Comparison of ENCODE assay signal across 1 cellular context in genomic region chr20:2692036-2692885, GRCh38.
A peak's percentile ranks its signal among the peaks of the same experiment; 100 is the strongest.
TF ChIP-seq lines count a peak whose summit lies in the region.

Gene EBF4 (plus strand): TSS chr20:2692780. CDS start chr20:2693646, 866 bp downstream.

TF ChIP-seq in HepG2, 621 proteins besides CTCF, POLR2A, EP300 and RAD21 (continued from another document and continues in another):
- TF ChIP-seq ZNF879 (CRISPR knock-in tag; IDR thresholded peaks at IDR 0.05) (0 out of 2 replicates have a peak, but pooled peaks have one; percentile 22), DR1 (CRISPR knock-in tag; IDR thresholded peaks at IDR 0.05) (no peak), GATAD1 (CRISPR knock-in tag; IDR thresholded peaks at IDR 0.05) (0 out of 2 replicates have a peak, but pooled peaks have one; percentile 44), HOXA9 (CRISPR knock-in tag; IDR thresholded peaks at IDR 0.05; ENCODE audit: borderline replicate concordance) (no peak; the same call in 1 of the 2 replicates), ZHX2 (IDR thresholded peaks at IDR 0.05; ENCODE audit: low read depth) (no peak), ZHX2 (CRISPR knock-in tag; IDR thresholded peaks at IDR 0.05; ENCODE audit: borderline replicate concordance) (no peak), ATAD3A (CRISPR knock-in tag; IDR thresholded peaks at IDR 0.05) (no peak), ZNF883 (CRISPR knock-in tag; IDR thresholded peaks at IDR 0.05; ENCODE audit: not compliant biosample characterization) (peak; percentile 36), HNRNPK (IDR thresholded peaks at IDR 0.05; ENCODE audit: low read depth, low read length, poor library complexity, severe bottlenecking) (no peak), GLMP (CRISPR knock-in tag; IDR thresholded peaks at IDR 0.05; ENCODE audit: borderline replicate concordance) (no peak), MED13 (CRISPR knock-in tag; IDR thresholded peaks at IDR 0.05) (no peak), MTERF4 (CRISPR knock-in tag; IDR thresholded peaks at IDR 0.05) (peak; percentile 23; the same call in 1 of the 2 replicates), SMARCC2 (IDR thresholded peaks at IDR 0.05) (no peak), ZNF639 (CRISPR knock-in tag; conservative IDR thresholded peaks at IDR 0.05) (no peak), TFDP2 (CRISPR knock-in tag; IDR thresholded peaks at IDR 0.05) (peak; percentile 69), ZFP91 (CRISPR knock-in tag; IDR thresholded peaks at IDR 0.05; ENCODE audit: borderline replicate concordance) (peak; percentile 63), NFYB (CRISPR knock-in tag; IDR thresholded peaks at IDR 0.05) (0 out of 2 replicates have a peak, but pooled peaks have one; percentile 14), GTF3A (CRISPR knock-in tag; conservative IDR thresholded peaks at IDR 0.05) (no peak), ZBTB39 (CRISPR knock-in tag; IDR thresholded peaks at IDR 0.05) (no peak), ZNF557 (CRISPR knock-in tag; IDR thresholded peaks at IDR 0.05) (peak; percentile 57), ZNF513 (CRISPR knock-in tag; conservative IDR thresholded peaks at IDR 0.05) (no peak), ZNF260 (CRISPR knock-in tag; IDR thresholded peaks at IDR 0.05; ENCODE audit: borderline replicate concordance, low read depth) (no peak), SSRP1 (CRISPR knock-in tag; IDR thresholded peaks at IDR 0.05) (no peak), YEATS2 (CRISPR knock-in tag; IDR thresholded peaks at IDR 0.05; ENCODE audit: borderline replicate concordance) (no peak), ZNF224 (CRISPR knock-in tag; IDR thresholded peaks at IDR 0.05) (no peak), SP5 (CRISPR knock-in tag; IDR thresholded peaks at IDR 0.05; ENCODE audit: borderline replicate concordance, low read depth) (no peak), MYNN (CRISPR knock-in tag; IDR thresholded peaks at IDR 0.05; ENCODE audit: low read depth) (peak; percentile 66; the same call in 1 of the 2 replicates), ZBTB40 (IDR thresholded peaks at IDR 0.05) (no peak), ZBTB40 (CRISPR knock-in tag; IDR thresholded peaks at IDR 0.05) (0 out of 2 replicates have a peak, but pooled peaks have one; percentile 70)
